10 cellular contexts compared by ENCODE assay signal in genomic region chr6:167855825-167856425, GRCh38. TPM values are rescaled to one million over a fixed set of nuclear protein-coding genes. Genes with fewer than 3 reads are reported as not detected.
DNase-seq lines count a peak whose midpoint lies in the region; ATAC-seq and TF ChIP-seq lines count a peak whose summit lies in the region.
"Had no signal": no experiment of that assay in that cellular context is flagged by ENCODE, and none has a peak within 500 bp of the region (broad histone marks: within the 10 kb centered on the region; RNA-seq: fewer than 3 reads in every experiment).

No MANE protein-coding gene starts in this region.

- no peaks in the 10 kb centered on the region for H3K36me3 Mint-ChIP-seq in activated naive CD4-positive, alpha-beta T cell treated with anti-CD3 and anti-CD28 coated beads, Interleukin-2, amount 50 U/mL, for 72 hours

- peaks cover 0 to 4% of the 10 kb centered on the region in 2 donors for H3K9me3 Mint-ChIP-seq in activated naive CD4-positive, alpha-beta T cell treated with anti-CD3 and anti-CD28 coated beads, Interleukin-2, amount 50 U/mL, for 72 hours

- DNase-seq in activated naive CD4-positive, alpha-beta T cell treated with anti-CD3 and anti-CD28 coated beads, Interleukin-2, amount 50 U/mL, for 72 hours (ENCODE audit: low spot score in 2 of 2), result no peak
- DNase-seq in activated naive CD4-positive, alpha-beta T cell treated with anti-CD3 and anti-CD28 coated beads, Interleukin-2, amount 50 U/mL, for 16 hours, result no peak
- DNase-seq in foreskin melanocyte, result peak; percentile 83
- DNase-seq in stimulated activated naive CD8-positive, alpha-beta T cell treated with anti-CD3 and anti-CD28 coated beads, Interleukin-15, Interleukin-2, amounts not matched to agents 100 U/mL and 50 U/mL, for 24 hours, result no peak
- no peak for DNase-seq in NOMO-1 treated with dmso at 0.1 percent for 144 hours (lab: John Stamatoyannopoulos, UW; ENCODE audit: unreplicated experiment)
- DNase-seq in NCI-H446 treated with DMSO at 0.1 percent for 48 hours (lab: John Stamatoyannopoulos, UW), result no peak
- DNase-seq: heart right ventricle, NCI-H1105 treated with DMSO at 0.1 percent for 48 hours had no signal

- ATAC-seq in activated naive CD4-positive, alpha-beta T cell treated with anti-CD3 and anti-CD28 coated beads, Interleukin-2, amount 50 U/mL, for 72 hours, result peak; percentile 68 to 76
- peak; percentile 83 for ATAC-seq in SK-N-SH treated with all-trans-retinoic acid at 6 μM for 48 hours
- ATAC-seq in stimulated activated naive CD8-positive, alpha-beta T cell treated with anti-CD3 and anti-CD28 coated beads, Interleukin-15, Interleukin-2, amounts not matched to agents 100 U/mL and 50 U/mL, for 24 hours, result peak; percentile 57
- no peak for ATAC-seq in GM21367 (IDR thresholded peaks at IDR 0.05; ENCODE audit: unreplicated experiment)

- no peak overlapping the region for H3K27ac Mint-ChIP-seq in activated naive CD4-positive, alpha-beta T cell treated with anti-CD3 and anti-CD28 coated beads, Interleukin-2, amount 50 U/mL, for 72 hours

TF ChIP-seq in SK-N-SH treated with all-trans-retinoic acid at 6 μM for 48 hours, 23 proteins besides CTCF, POLR2A, EP300 and RAD21:
- TF ChIP-seq ZNF565 (CRISPR knock-in tag; conservative IDR thresholded peaks at IDR 0.05; ENCODE audit: low read depth) (no peak), GLIS3 (CRISPR knock-in tag; IDR thresholded peaks at IDR 0.05) (no peak), ZNF70 (CRISPR knock-in tag; IDR thresholded peaks at IDR 0.05) (no peak), ZFP3 (CRISPR knock-in tag; IDR thresholded peaks at IDR 0.05) (no peak), TOX (CRISPR knock-in tag; IDR thresholded peaks at IDR 0.05; ENCODE audit: borderline replicate concordance) (peak; percentile 7; the same call in 1 of the 2 replicates)

RNA-seq across cellular contexts. Expression of gene AFDN, which starts 29.2 kb away (rescaled TPM):
- 10 to 100 TPM; 13.5 to 15.4 TPM for total RNA-seq in activated naive CD4-positive, alpha-beta T cell treated with anti-CD3 and anti-CD28 coated beads, Interleukin-2, amount 50 U/mL, for 72 hours
